ENCODE assay signal across 10 cellular contexts in the genomic region with DNA sequence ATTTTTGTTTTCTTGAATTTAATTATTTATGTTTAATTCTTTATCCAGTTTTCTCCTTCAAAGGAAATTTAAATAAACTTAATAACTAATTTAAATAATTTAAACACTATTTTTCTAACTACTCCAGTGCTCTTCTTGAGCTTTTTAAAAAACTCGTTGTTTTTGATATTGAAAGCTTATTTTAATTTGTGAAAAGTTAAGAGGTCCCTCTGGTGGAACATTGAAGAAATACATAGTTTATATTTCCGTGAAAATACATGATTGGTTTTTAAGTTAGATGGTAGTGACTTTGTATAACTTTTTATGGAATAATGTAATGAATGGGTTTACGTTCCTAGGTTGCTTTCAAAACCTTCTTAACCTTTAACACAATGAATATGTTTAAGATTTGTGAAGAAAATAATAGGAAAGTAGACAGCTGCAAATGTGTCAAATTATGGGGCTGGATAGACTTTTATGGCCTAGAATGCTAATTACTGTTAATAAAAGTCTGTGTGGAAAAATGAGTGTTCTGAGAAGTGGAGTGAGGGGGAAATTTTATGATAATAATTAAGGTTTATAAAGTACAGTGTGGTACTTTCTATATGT. TPM values are rescaled to one million over a fixed set of nuclear protein-coding genes. Genes with fewer than 3 reads are reported as not detected.
DNase-seq lines count a peak whose midpoint lies in the region; ATAC-seq and FAIRE-seq lines count a peak whose summit lies in the region.
"Had no signal": no experiment of that assay in that cellular context is flagged by ENCODE, and none has a peak within 500 bp of the region (broad histone marks: within the 10 kb centered on the region; RNA-seq: fewer than 3 reads in every experiment).

No MANE protein-coding gene starts in this region.

- peaks cover 5% of the 10 kb centered on the region for H3K4me1 ChIP-seq in GM23248 (ENCODE audit: insufficient read depth)

- H3K27ac Mint-ChIP-seq in immature natural killer cell: peak overlapping the region in 2 of 6 donors; percentile 48 to 65
- H3K27ac Mint-ChIP-seq in stimulated activated naive CD8-positive, alpha-beta T cell treated with anti-CD3 and anti-CD28 coated beads, Interleukin-15, amount 100 ng/mL, for 72 hours: no peak overlapping the region
- H3K27ac Mint-ChIP-seq: stimulated activated naive CD8-positive, alpha-beta T cell treated with anti-CD3 and anti-CD28 coated beads, Interleukin-15, Interleukin-2, amounts not matched to agents 100 ng/mL and 50 ng/mL, for 24 hours had no signal

- H3K27me3 Mint-ChIP-seq in immature natural killer cell (ENCODE audit: low read depth in 3 of 3): no peaks in the 10 kb centered on the region
- H3K27me3 Mint-ChIP-seq in stimulated activated naive CD8-positive, alpha-beta T cell treated with anti-CD3 and anti-CD28 coated beads, Interleukin-15, amount 100 ng/mL, for 72 hours: no peaks in the 10 kb centered on the region
- H3K27me3 Mint-ChIP-seq: stimulated activated naive CD8-positive, alpha-beta T cell treated with anti-CD3 and anti-CD28 coated beads, Interleukin-15, Interleukin-2, amounts not matched to agents 100 ng/mL and 50 ng/mL, for 24 hours had no signal

- no peaks in the 10 kb centered on the region for H3K9me3 ChIP-seq in GM23248 (ENCODE audit: low read depth)
- H3K9me3 ChIP-seq: HAP-1 had no signal

- DNase-seq in AG20443 (ENCODE audit: low spot score) (peak; percentile 24), GM23248 (peak; percentile 56), immature natural killer cell (peak; percentile 9 to 23 (median 21)), mesenteric fat pad (ENCODE audit: low spot score) (no peak), NCI-H187 (lab: John Stamatoyannopoulos, UW) (no peak), GDM1 (lab: John Stamatoyannopoulos, UW) (no peak)
- no peak for DNase-seq in stimulated activated naive CD8-positive, alpha-beta T cell treated with anti-CD3 and anti-CD28 coated beads, Interleukin-15, amount 100 ng/mL, for 72 hours

- H3K9me3 Mint-ChIP-seq in immature natural killer cell: peaks cover 0 to 8% (median 5%) of the 10 kb centered on the region in 6 donors
- peaks cover 9 to 23% of the 10 kb centered on the region in 2 donors for H3K9me3 Mint-ChIP-seq in stimulated activated naive CD8-positive, alpha-beta T cell treated with anti-CD3 and anti-CD28 coated beads, Interleukin-15, amount 100 ng/mL, for 72 hours

- H3F3A ChIP-seq in GM23248 (ENCODE audit: insufficient read depth): 0 out of 2 replicates have a peak, but pooled peaks cover 10% of the 10 kb centered on the region

- H3K4me3 Mint-ChIP-seq in immature natural killer cell: peak overlapping the region in 1 of 5 donors; percentile 2
- no peak overlapping the region for H3K4me3 Mint-ChIP-seq in stimulated activated naive CD8-positive, alpha-beta T cell treated with anti-CD3 and anti-CD28 coated beads, Interleukin-15, amount 100 ng/mL, for 72 hours
- H3K4me3 Mint-ChIP-seq: stimulated activated naive CD8-positive, alpha-beta T cell treated with anti-CD3 and anti-CD28 coated beads, Interleukin-15, Interleukin-2, amounts not matched to agents 100 ng/mL and 50 ng/mL, for 24 hours had no signal

- peak overlapping the region; percentile 26 for H3K9ac ChIP-seq in GM23248

- peak overlapping the region; percentile 18; the same call in 1 of the 2 replicates for H2AFZ ChIP-seq in GM23248

- no peak overlapping the region for H3K27ac ChIP-seq in GM23248

- H3K79me2 ChIP-seq in GM23248 (ENCODE audit: insufficient read depth): peaks cover 49% of the 10 kb centered on the region

- peak; percentile 95 for FAIRE-seq in TTC549 (lab: Jason Lieb, UNC)

- H3K4me3 ChIP-seq in GM23248: no peak overlapping the region; the same call in 1 of the 2 replicates
- H3K4me3 ChIP-seq: HAP-1 had no signal

- peaks cover 9 to 36% of the 10 kb centered on the region in 2 donors for H3K4me1 Mint-ChIP-seq in immature natural killer cell
- peaks cover 11% of the 10 kb centered on the region for H3K4me1 Mint-ChIP-seq in stimulated activated naive CD8-positive, alpha-beta T cell treated with anti-CD3 and anti-CD28 coated beads, Interleukin-15, amount 100 ng/mL, for 72 hours

- in situ Hi-C loops in GM23248 (cut with MboI): no loop called here

- H3K4me2 ChIP-seq in GM23248 (ENCODE audit: unreplicated experiment): peak overlapping the region; percentile 64

- no peaks in the 10 kb centered on the region for H4K20me1 ChIP-seq in GM23248 (ENCODE audit: insufficient read depth)

- no peak for ATAC-seq in stimulated activated naive CD8-positive, alpha-beta T cell treated with anti-CD3 and anti-CD28 coated beads, Interleukin-15, amount 100 ng/mL, for 72 hours

- WGBS in GM23248 (ENCODE audit: low coverage in 1 of 2, low lambda C conversion rate in 2 of 2, missing lambda C conversion rate in 2 of 2), 2 experiments: 3 to 6% methylated on average over 3 of the region's 3 CpGs

- H3K36me3 ChIP-seq in GM23248 (ENCODE audit: low read depth): peaks cover 9% of the 10 kb centered on the region

- H3K27me3 ChIP-seq in GM23248 (replicated peaks; ENCODE audit: insufficient read depth): no peaks in the 10 kb centered on the region

- peaks cover 23 to 26% (median 26%) of the 10 kb centered on the region in 3 donors for H3K36me3 Mint-ChIP-seq in immature natural killer cell

- H3K9me2 ChIP-seq in GM23248 (ENCODE audit: insufficient read depth): no peaks in the 10 kb centered on the region

RNA-seq across cellular contexts. Expression of a gene that starts 45.9 kb away (rescaled TPM):
- total RNA-seq in GM23248 (2014; rRNA removed; shearing (Covaris generic)): 74.1 and 75.1 TPM in 2 replicates
- 151 and 158 TPM in 2 replicates for polyA plus RNA-seq in GM23248 (2016; fragmentation: Nextera tagmentation; extraction: Ambion mirVana)
- polyA plus RNA-seq in immature natural killer cell: 1 to 10 TPM; 3.0 to 4.6 (median 3.2) TPM
- 81.1 TPM for total RNA-seq in mesenteric fat pad

Comparison
In these comparisons a context has a peak if more than half of its experiments do, and no peak if none do; other contexts are left out.
1. DNase-seq: peak in AG20443 (single experiment), GM23248 (single experiment) and immature natural killer cell (3 of 3); none in mesenteric fat pad (single experiment), NCI-H187 (0 of 2), stimulated activated naive CD8-positive, alpha-beta T cell treated with anti-CD3 and anti-CD28 coated beads, Interleukin-15, amount 100 ng/mL, for 72 hours (0 of 2) and GDM1 (single experiment).